8 cellular contexts compared by ENCODE assay signal in the genomic region with DNA sequence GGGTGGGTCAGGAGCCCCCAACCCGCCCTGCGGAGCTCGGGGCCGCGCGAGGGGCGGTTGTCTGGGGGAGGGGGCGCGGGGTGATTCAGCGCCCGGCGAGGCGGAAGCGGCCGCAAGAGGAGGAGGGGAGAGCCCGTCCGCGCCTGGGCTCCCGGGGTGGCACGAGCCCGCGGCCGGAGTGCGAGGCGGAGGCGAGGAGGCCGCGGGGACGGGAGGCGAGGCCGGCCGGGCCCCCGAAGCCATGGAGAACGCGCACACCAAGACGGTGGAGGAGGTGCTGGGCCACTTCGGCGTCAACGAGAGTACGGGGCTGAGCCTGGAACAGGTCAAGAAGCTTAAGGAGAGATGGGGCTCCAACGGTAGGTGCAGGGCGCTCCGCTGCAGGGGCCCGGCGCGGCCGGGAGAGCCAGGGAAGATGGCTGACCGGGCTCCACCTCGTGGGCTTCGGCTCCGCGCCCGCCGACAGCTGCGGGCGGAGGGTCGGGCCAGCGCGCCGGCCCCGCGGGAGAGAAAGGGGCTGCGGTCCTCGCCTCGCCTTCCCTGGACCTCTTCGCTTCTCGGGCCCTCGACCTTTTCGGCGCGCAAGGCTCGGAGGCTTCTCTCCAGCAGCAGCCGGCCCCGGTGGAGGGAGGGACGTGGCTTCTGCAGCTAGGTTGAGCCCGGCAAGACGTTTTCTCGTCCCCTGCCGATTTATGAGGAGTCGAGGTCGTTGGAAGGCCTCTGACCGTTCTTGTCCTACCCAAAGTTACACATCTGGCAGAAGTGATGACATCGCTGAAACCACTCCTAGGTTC. TPM values are rescaled to one million over a fixed set of nuclear protein-coding genes. Genes with fewer than 3 reads are reported as not detected.
DNase-seq lines count a peak whose midpoint lies in the region; ATAC-seq and TF ChIP-seq lines count a peak whose summit lies in the region.

No MANE protein-coding gene starts in this region.

- CTCF ChIA-PET in OCI-LY7 (lab: Charles Lee; ENCODE audit: unreplicated experiment), result interaction anchor here (0.6 to 0.7 kb wide), 2 partner anchors 8 to 712 kb away, joined by 3 to 4 read pairs; no protein-coding TSS in a partner anchor

- H2AFZ ChIP-seq in OCI-LY7 (ENCODE audit: low read length) (no peak overlapping the region), neural progenitor cell (replicated peaks) (no peak overlapping the region)

- H3K4me3 Mint-ChIP-seq in activated T-helper 17 cell treated with anti-CD3 and anti-CD28 coated beads, Interleukin-2, amount 50 U/mL, for 72 hours, result peak overlapping the region; percentile 67
- peak overlapping the region; percentile 96 for H3K4me3 Mint-ChIP-seq in neural progenitor cell

- TF ChIP-seq CTCF in OCI-LY7 (conservative IDR thresholded peaks at IDR 0.05; ENCODE audit: low read length) (no peak), fibroblast of pulmonary artery (IDR thresholded peaks at IDR 0.05; ENCODE audit: low read length, missing control alignments) (no peak), neural progenitor cell (IDR thresholded peaks at IDR 0.05) (no peak), suprapubic skin (IDR thresholded peaks at IDR 0.05) (no peak)

- TF ChIP-seq POLR2A in suprapubic skin (IDR thresholded peaks at IDR 0.05), result no peak

- peaks cover 56% of the 10 kb centered on the region for H3K4me1 ChIP-seq in OCI-LY7 (ENCODE audit: insufficient read depth, low read length, poor library complexity, severe bottlenecking)
- H3K4me1 ChIP-seq in neural progenitor cell, result peaks cover 38% of the 10 kb centered on the region
- H3K4me1 ChIP-seq in suprapubic skin, result peaks cover 55% of the 10 kb centered on the region

- no peaks in the 10 kb centered on the region for H3K27me3 Mint-ChIP-seq in activated T-helper 17 cell treated with anti-CD3 and anti-CD28 coated beads, Interleukin-2, amount 50 U/mL, for 72 hours
- peaks cover 5% of the 10 kb centered on the region for H3K27me3 Mint-ChIP-seq in neural progenitor cell (ENCODE audit: insufficient read depth, low read depth)

- H3K36me3 Mint-ChIP-seq in activated T-helper 17 cell treated with anti-CD3 and anti-CD28 coated beads, Interleukin-2, amount 50 U/mL, for 72 hours (ENCODE audit: low read depth), result peaks cover 50% of the 10 kb centered on the region
- peaks cover 30% of the 10 kb centered on the region for H3K36me3 Mint-ChIP-seq in neural progenitor cell

- peaks cover 39% of the 10 kb centered on the region for H3F3A ChIP-seq in neural progenitor cell (ENCODE audit: low read depth)

- POLR2A ChIA-PET in OCI-LY7 (lab: Charles Lee), result interaction anchor here (0.8 kb wide), 1 partner anchor 284 kb away, joined by 3 read pairs; no protein-coding TSS in a partner anchor

- H3K4me3 ChIP-seq in OCI-LY7 (ENCODE audit: low read depth, low read length, poor library complexity, severe bottlenecking) (peak overlapping the region; percentile 86), fibroblast of pulmonary artery (replicated peaks; ENCODE audit: low read depth, low read length) (peak overlapping the region; percentile 77), neural progenitor cell (peak overlapping the region; percentile 88), suprapubic skin (peak overlapping the region; percentile 86)

- BruUV-seq in OCI-LY7 (replicated peaks; lab: Mats Ljungman, UMichigan), result no TSS peak

- WGBS in suprapubic skin, result 0% methylated on average over 46 of the region's 83 CpGs

- no peaks in the 10 kb centered on the region for H3K9me3 Mint-ChIP-seq in activated T-helper 17 cell treated with anti-CD3 and anti-CD28 coated beads, Interleukin-2, amount 50 U/mL, for 72 hours
- H3K9me3 Mint-ChIP-seq in neural progenitor cell, result no peaks in the 10 kb centered on the region

- TF ChIP-seq EP300 in suprapubic skin (IDR thresholded peaks at IDR 0.05), result no peak

- H3K9me2 ChIP-seq in OCI-LY7 (ENCODE audit: insufficient read depth, low read length), result no peaks in the 10 kb centered on the region

- H3K27me3 ChIP-seq in neural progenitor cell (no peaks in the 10 kb centered on the region), suprapubic skin (no peaks in the 10 kb centered on the region)

- peak; percentile 43 for DNase-seq in Ammon's horn (ENCODE audit: low spot score)
- peak; percentile 70 for DNase-seq in OCI-LY7 (ENCODE audit: low spot score)
- DNase-seq in fibroblast of pulmonary artery (ENCODE audit: low read depth), result peak; percentile 49
- no peak for DNase-seq in neural progenitor cell (ENCODE audit: low spot score)
- peak; percentile 77 to 85 for DNase-seq in suprapubic skin (ENCODE audit: low spot score in 2 of 2)

- peak overlapping the region; percentile 74 for H3K27ac ChIP-seq in OCI-LY7 (ENCODE audit: low read depth, low read length, poor library complexity, severe bottlenecking)
- peak overlapping the region; percentile 100 for H3K27ac ChIP-seq in neural progenitor cell
- H3K27ac ChIP-seq in suprapubic skin, result peak overlapping the region; percentile 99

- intact Hi-C loops in OCI-LY7 (cut with micrococcal nuclease; ENCODE audit: unreplicated experiment), result loop anchor here (1.0 to 10.0 kb wide), 5 partner anchors 157 to 303 kb away; a partner anchor contains a TSS

- peak overlapping the region; percentile 87 for H3K4me2 ChIP-seq in OCI-LY7 (ENCODE audit: low read length)
- peak overlapping the region; percentile 91 for H3K4me2 ChIP-seq in neural progenitor cell

- H3K27ac Mint-ChIP-seq in activated T-helper 17 cell treated with anti-CD3 and anti-CD28 coated beads, Interleukin-2, amount 50 U/mL, for 72 hours, result peak overlapping the region; percentile 91
- H3K27ac Mint-ChIP-seq in neural progenitor cell, result peak overlapping the region; percentile 89

- peaks cover 50% of the 10 kb centered on the region for H3K36me3 ChIP-seq in OCI-LY7 (ENCODE audit: insufficient read depth, low read length)
- H3K36me3 ChIP-seq in neural progenitor cell, result peaks cover 13% of the 10 kb centered on the region
- peaks cover 4% of the 10 kb centered on the region for H3K36me3 ChIP-seq in suprapubic skin

- H3K79me2 ChIP-seq in OCI-LY7 (ENCODE audit: insufficient read depth, low read depth, low read length), result peaks cover 53% of the 10 kb centered on the region
- peaks cover 52% of the 10 kb centered on the region for H3K79me2 ChIP-seq in neural progenitor cell (ENCODE audit: low read depth)

- H3K9me3 ChIP-seq in OCI-LY7 (ENCODE audit: low read length) (no peaks in the 10 kb centered on the region), neural progenitor cell (ENCODE audit: low read depth) (no peaks in the 10 kb centered on the region), suprapubic skin (no peaks in the 10 kb centered on the region)

- H4K20me1 ChIP-seq in OCI-LY7 (ENCODE audit: insufficient read depth, low read length), result peaks cover 35% of the 10 kb centered on the region
- peaks cover 45% of the 10 kb centered on the region for H4K20me1 ChIP-seq in neural progenitor cell (ENCODE audit: low read depth)

- ATAC-seq in GM18907 (IDR thresholded peaks at IDR 0.05; ENCODE audit: unreplicated experiment) (peak; percentile 43), HG03103 (IDR thresholded peaks at IDR 0.05; ENCODE audit: low read depth, unreplicated experiment) (peak; percentile 29)
- ATAC-seq in activated T-helper 17 cell treated with anti-CD3 and anti-CD28 coated beads, Interleukin-2, amount 50 U/mL, for 72 hours (replicated peaks), result peak; percentile 50

- peaks cover 30% of the 10 kb centered on the region for H3K4me1 Mint-ChIP-seq in activated T-helper 17 cell treated with anti-CD3 and anti-CD28 coated beads, Interleukin-2, amount 50 U/mL, for 72 hours
- H3K4me1 Mint-ChIP-seq in neural progenitor cell, result peaks cover 57% of the 10 kb centered on the region

- peak overlapping the region; percentile 87 for H3K9ac ChIP-seq in neural progenitor cell

RNA-seq across cellular contexts. Expression of a gene that starts 0.7 kb away (rescaled TPM):
- 84.1 and 93.5 TPM in 2 replicates for total RNA-seq in OCI-LY7 (2014; rRNA removed; shearing (Covaris generic))
- total RNA-seq in OCI-LY7 (2022) (166 and 178 TPM in 2 replicates), neural progenitor cell (ENCODE audit: low replicate concordance) (99.5 and 111 TPM in 2 replicates), suprapubic skin (100 to 1,000 TPM in 3 of 4 donors, 10 to 100 TPM in 1; 95.9 to 138 (median 118) TPM)
- total RNA-seq in activated T-helper 17 cell treated with anti-CD3 and anti-CD28 coated beads, Interleukin-2, amount 50 U/mL, for 72 hours, result 100 to 1,000 TPM; 135 to 261 TPM
